ENCODE assay signal across 11 cellular contexts in the genomic region with DNA sequence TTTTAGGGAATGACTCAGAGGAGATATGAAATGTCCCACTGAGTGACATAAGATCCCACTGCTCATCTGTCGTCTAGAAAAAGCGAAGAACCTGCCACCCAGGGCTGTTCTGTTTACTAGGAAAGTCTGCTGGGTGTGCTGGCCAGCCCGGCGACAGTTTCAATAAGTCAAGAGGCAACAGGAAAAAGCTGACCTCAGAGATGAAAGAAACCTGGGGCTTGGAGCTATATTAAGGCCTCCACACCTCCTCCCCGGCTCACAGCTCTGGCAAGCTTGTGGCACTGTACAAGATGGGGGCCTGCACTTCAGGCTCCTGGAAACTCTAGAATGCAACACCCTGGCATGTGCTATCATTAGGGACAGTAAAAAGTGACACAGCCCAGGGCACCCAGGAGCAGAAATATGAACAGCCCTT. TPM values are rescaled to one million over a fixed set of nuclear protein-coding genes. Genes with fewer than 3 reads are reported as not detected.
DNase-seq lines count a peak whose midpoint lies in the region; ATAC-seq and TF ChIP-seq lines count a peak whose summit lies in the region.
"Had no signal": no experiment of that assay in that cellular context is flagged by ENCODE, and none has a peak within 500 bp of the region (broad histone marks: within the 10 kb centered on the region; RNA-seq: fewer than 3 reads in every experiment).

No MANE protein-coding gene starts in this region.

- peak overlapping the region; percentile 92 for H3K27ac ChIP-seq in SJCRH30
- peak overlapping the region in 1 of 2 donors; percentile 26 for H3K27ac ChIP-seq in thoracic aorta
- H3K27ac ChIP-seq: 22Rv1 had no signal

- intact Hi-C loops in left colon (cut with DNase I, micrococcal nuclease), result loop anchor here in 1 of 2 donors (10.0 kb wide), 1 partner anchor 103 kb away; no protein-coding TSS in a partner anchor

- H3K9me3 ChIP-seq in SJCRH30 (replicated peaks), result no peaks in the 10 kb centered on the region
- no peaks in the 10 kb centered on the region for H3K9me3 ChIP-seq in thoracic aorta

- no peaks in the 10 kb centered on the region for H3K27me3 ChIP-seq in SJCRH30
- H3K27me3 ChIP-seq in thoracic aorta (replicated peaks; ENCODE audit: insufficient read depth), result no peaks in the 10 kb centered on the region

- no peak for TF ChIP-seq CTCF in thoracic aorta (IDR thresholded peaks at IDR 0.05)

- H3K4me1 ChIP-seq in SJCRH30 (peaks cover 39% of the 10 kb centered on the region), thoracic aorta (ENCODE audit: control insufficient read depth in 1 of 2, low read depth in 2 of 2) (peaks cover 72 to 95% of the 10 kb centered on the region in 2 donors)

- H3K4me3 ChIP-seq in SJCRH30 (peak overlapping the region; percentile 48), thoracic aorta (peak overlapping the region; percentile 30)

- H3K36me3 ChIP-seq in SJCRH30 (no peaks in the 10 kb centered on the region), thoracic aorta (no peaks in the 10 kb centered on the region)

- ATAC-seq in left colon (peak; percentile 16), thoracic aorta (ENCODE audit: insufficient number of reproducible peaks, low FRiP score, low read depth) (no peak), GM21528 (IDR thresholded peaks at IDR 0.05; ENCODE audit: low FRiP score, unreplicated experiment) (no peak)

- DNase-seq in DMS 273 (lab: John Stamatoyannopoulos, UW; ENCODE audit: unreplicated experiment) (peak; percentile 31), DMS 273 treated with DMSO at 0.1 percent for 48 hours (lab: John Stamatoyannopoulos, UW) (no peak), SJCRH30 (peak; percentile 64 to 78), left colon (no peak), thoracic aorta (ENCODE audit: low spot score) (no peak), COLO668 (lab: John Stamatoyannopoulos, UW; ENCODE audit: unreplicated experiment) (no peak), iPS-NIHi7 (ENCODE audit: extremely low spot score) (no peak)
- DNase-seq: activated naive CD4-positive, alpha-beta T cell treated with anti-CD3 and anti-CD28 coated beads for 36 hours; NCI-H526 treated with DMSO at 0.1 percent for 48 hours had no signal

RNA-seq across cellular contexts. Expression of a gene that starts 10.6 kb away (rescaled TPM):
- 4.4 and 5.1 TPM in 2 replicates for total RNA-seq in SJCRH30 (2014; rRNA removed; shearing (Covaris generic))
- total RNA-seq in left colon (10 to 100 TPM; 12.5 to 18.0 TPM), thoracic aorta (10 to 100 TPM; 57.7 to 70.1 TPM)

Comparison
In these comparisons a context has a peak if more than half of its experiments do, and no peak if none do; other contexts are left out.
1. DNase-seq: peak in DMS 273 (single experiment) and SJCRH30 (2 of 2); none in DMS 273 treated with DMSO at 0.1 percent for 48 hours (single experiment), left colon (0 of 2), thoracic aorta (single experiment), COLO668 (single experiment) and iPS-NIHi7 (single experiment).